Comparison of ENCODE assay signal across 8 cellular contexts in genomic region chr2:199955007-199955338, GRCh38. TPM values are rescaled to one million over a fixed set of nuclear protein-coding genes. Genes with fewer than 3 reads are reported as not detected.
A peak's percentile ranks its signal among the peaks of the same experiment; 100 is the strongest.
DNase-seq lines count a peak whose midpoint lies in the region; ATAC-seq and FAIRE-seq lines count a peak whose summit lies in the region.

No MANE protein-coding gene starts in this region.

- DNase-seq in Right ventricle myocardium inferior (ENCODE audit: missing footprints) (no peak), cardiac septum (ENCODE audit: low spot score) (no peak), NCI-H774 (lab: John Stamatoyannopoulos, UW) (peak; percentile 48), KBM-7 (no peak), GM19239 (ENCODE audit: insufficient read length, low spot score) (no peak)

- H3K9ac ChIP-seq in duodenal mucosa (ENCODE audit: low read depth in 1 of 2, low read length in 2 of 2), result peak overlapping the region; percentile 90 to 99
- H3K9ac ChIP-seq in muscle layer of colon (ENCODE audit: low read length), result peak overlapping the region; percentile 96

- intact Hi-C loops in Right ventricle myocardium inferior (cut with DNase I), result no loop called here
- intact Hi-C loops in cardiac septum (cut with DNase I), result loop anchor here (5.0 kb wide), 1 partner anchor 43 kb away; the partner anchor contains the start of gene C2orf69

- peaks cover 22 to 30% of the 10 kb centered on the region in 2 donors for H3K4me1 ChIP-seq in duodenal mucosa (ENCODE audit: control insufficient read depth in 1 of 2, insufficient read depth in 2 of 2, low read length in 2 of 2)
- peaks cover 27% of the 10 kb centered on the region for H3K4me1 ChIP-seq in muscle layer of colon (ENCODE audit: insufficient read depth, low read length)

- ATAC-seq in Right ventricle myocardium inferior (peak; percentile 37), HG02840 (IDR thresholded peaks at IDR 0.05; ENCODE audit: low FRiP score, unreplicated experiment) (peak; percentile 36)

- H3K27me3 ChIP-seq in duodenal mucosa (ENCODE audit: control insufficient read depth in 1 of 2, insufficient read depth in 2 of 2, low read length in 2 of 2) (no peaks in the 10 kb centered on the region), muscle layer of colon (ENCODE audit: control insufficient read depth in 1 of 2, insufficient read depth in 2 of 2, low read length in 2 of 2) (no peaks in the 10 kb centered on the region)

- peak overlapping the region; percentile 99 to 100 for H3K4me3 ChIP-seq in duodenal mucosa (ENCODE audit: low read depth in 1 of 2, low read length in 2 of 2)
- peak overlapping the region; percentile 97 for H3K4me3 ChIP-seq in muscle layer of colon (ENCODE audit: low read depth in 1 of 2, low read length in 2 of 2)

- H3K27ac ChIP-seq in duodenal mucosa (ENCODE audit: low read depth, low read length) (peak overlapping the region; percentile 92), muscle layer of colon (ENCODE audit: low read depth, low read length) (peak overlapping the region; percentile 94)

- in situ Hi-C loops in KBM-7 (cut with MboI; ENCODE audit: low pct_unique_long_range_greater_than_20kb, low sequenced_read_pairs), result no loop called here

- H3K9me3 ChIP-seq in duodenal mucosa (ENCODE audit: control insufficient read depth in 1 of 2, low read length in 2 of 2), result no peaks in the 10 kb centered on the region
- no peaks in the 10 kb centered on the region for H3K9me3 ChIP-seq in muscle layer of colon (ENCODE audit: low read length)

- H3K36me3 ChIP-seq in duodenal mucosa (ENCODE audit: control insufficient read depth in 1 of 2, insufficient read depth in 2 of 2, low read length in 2 of 2) (peaks cover 4 to 16% of the 10 kb centered on the region in 2 donors), muscle layer of colon (ENCODE audit: insufficient read depth, low read length) (peaks cover 5% of the 10 kb centered on the region)

- no peak for FAIRE-seq in GM19239 (lab: Jason Lieb, UNC)

RNA-seq across cellular contexts. Expression of gene TYW5, which starts 0.3 kb away (rescaled TPM):
- total RNA-seq in Right ventricle myocardium inferior (2.7 TPM), cardiac septum (3.1 TPM)

RNA-seq across cellular contexts. Expression of gene MAIP1, which starts 0.4 kb away (rescaled TPM):
- 24.9 TPM for total RNA-seq in Right ventricle myocardium inferior
- total RNA-seq in cardiac septum, result 20.6 TPM

RNA-seq across cellular contexts. Expression of gene C2orf69, which starts 43.9 kb away (rescaled TPM):
- total RNA-seq in Right ventricle myocardium inferior, result 8.0 TPM
- total RNA-seq in cardiac septum, result 8.7 TPM
